In genomic region chr6:170360476-170360875, GRCh38 we compare ENCODE assay signal across 27 cellular contexts. TPM values are rescaled to one million over a fixed set of nuclear protein-coding genes. Genes with fewer than 3 reads are reported as not detected.
DNase-seq lines count a peak whose midpoint lies in the region; ATAC-seq and TF ChIP-seq lines count a peak whose summit lies in the region.
"Had no signal": no experiment of that assay in that cellular context is flagged by ENCODE, and none has a peak within 500 bp of the region (broad histone marks: within the 10 kb centered on the region; RNA-seq: fewer than 3 reads in every experiment).

No MANE protein-coding gene starts in this region.

- H3K4me3 ChIP-seq in BE2C (ENCODE audit: low read depth, low read length), result no peak overlapping the region
- H3K4me3 ChIP-seq: pancreas, thoracic aorta had no signal

- DNase-seq in M059J (ENCODE audit: low read depth), result peak; percentile 22
- peak; percentile 94 for DNase-seq in dermis blood vessel endothelial cell
- DNase-seq in foreskin melanocyte, result peak; percentile 54
- DNase-seq in stromal cell of bone marrow (ENCODE audit: low read depth), result peak; percentile 58
- no peak for DNase-seq in NCI-H748 (lab: John Stamatoyannopoulos, UW; ENCODE audit: unreplicated experiment)
- DNase-seq in BE2C, result no peak
- no peak for DNase-seq in NCI-H774 (lab: John Stamatoyannopoulos, UW)
- DNase-seq: activated CD4-positive, alpha-beta memory T cell treated with anti-CD3 and anti-CD28 coated beads, Interleukin-2, amount 10 ng/mL, durations not matched to agents 7 days and 5 days; activated CD8-positive, alpha-beta memory T cell treated with anti-CD3 and anti-CD28 coated beads, Interleukin-2, amount 50 U/mL, for 48 hours; activated naive CD4-positive, alpha-beta T cell treated with Interleukin-2 at 50 U/mL for 16 hours; Calu3; DMS79; effector CD8-positive, alpha-beta T cell; H9; immature natural killer cell; mesendoderm; NCI-H1092; NCI-H1694; NCI-H446; NCI-H82; pancreas; SIG-M5; small intestine; stimulated activated naive CD8-positive, alpha-beta T cell treated with anti-CD3 and anti-CD28 coated beads, Interleukin-15, Interleukin-2, amounts not matched to agents 100 U/mL and 50 U/mL, for 24 hours had no signal

- no peaks in the 10 kb centered on the region for H3K4me1 ChIP-seq in BE2C
- H3K4me1 ChIP-seq: pancreas had no signal

- H3K36me3 ChIP-seq in BE2C, result peaks cover 16% of the 10 kb centered on the region
- H3K36me3 ChIP-seq: pancreas had no signal

- no peaks in the 10 kb centered on the region for H3K27me3 ChIP-seq in BE2C
- H3K27me3 ChIP-seq: pancreas had no signal

- ATAC-seq in HG03521 (IDR thresholded peaks at IDR 0.05; ENCODE audit: unreplicated experiment), result no peak
- ATAC-seq: left lobe of liver; pancreas; stimulated activated naive CD8-positive, alpha-beta T cell treated with anti-CD3 and anti-CD28 coated beads, Interleukin-15, Interleukin-2, amounts not matched to agents 100 U/mL and 50 U/mL, for 24 hours had no signal

- no peak for TF ChIP-seq CTCF in BE2C (IDR thresholded peaks at IDR 0.05; ENCODE audit: low read depth, low read length)

- H3K9me3 ChIP-seq in BE2C, result no peaks in the 10 kb centered on the region
- H3K9me3 ChIP-seq: pancreas, thoracic aorta had no signal

RNA-seq across cellular contexts. Expression of gene FAM120B, which starts 53.9 kb away (rescaled TPM):
- total RNA-seq in M059J (2014; rRNA removed; shearing (Covaris generic)), result 6.9 and 16.1 TPM in 2 replicates
- total RNA-seq in dermis blood vessel endothelial cell, result 12.8 and 18.1 TPM in 2 replicates
- 32.9 TPM for polyA plus RNA-seq in BE2C (2012; ENCODE audit: insufficient read depth, insufficient read length, low read depth)

Comparison
In these comparisons a context has a peak if more than half of its experiments do, and no peak if none do; other contexts are left out.
1. DNase-seq: peak in M059J (single experiment), dermis blood vessel endothelial cell (single experiment), foreskin melanocyte (single experiment) and stromal cell of bone marrow (single experiment); none in NCI-H748 (single experiment), BE2C (single experiment) and NCI-H774 (single experiment).